ENCODE assay signal across 8 cellular contexts in genomic region chr19:1942934-1943555, GRCh38. TPM values are rescaled to one million over a fixed set of nuclear protein-coding genes. Genes with fewer than 3 reads are reported as not detected.
DNase-seq lines count a peak whose midpoint lies in the region; ATAC-seq, FAIRE-seq and TF ChIP-seq lines count a peak whose summit lies in the region.

No MANE protein-coding gene starts in this region.

- H3K27ac ChIP-seq in Panc1 (ENCODE audit: low read length) (peak overlapping the region; percentile 54), esophagus (ENCODE audit: low read depth in 2 of 2, low read length in 1 of 2) (peak overlapping the region; percentile 98 to 100), psoas muscle (peak overlapping the region; percentile 95)

- peak; percentile 82 for FAIRE-seq in GM12891 (lab: Jason Lieb, UNC)

- H3K4me1 ChIP-seq in Panc1 (ENCODE audit: control insufficient read depth, insufficient read depth, low read length) (peaks cover 15% of the 10 kb centered on the region), esophagus (ENCODE audit: control insufficient read depth in 2 of 2, insufficient read depth in 2 of 2, low read length in 1 of 2) (peaks cover 21 to 38% of the 10 kb centered on the region in 2 donors), psoas muscle (peaks cover 15% of the 10 kb centered on the region)

- H3K27me3 ChIP-seq in Panc1 (ENCODE audit: control insufficient read depth, insufficient read depth, low read length) (no peaks in the 10 kb centered on the region), esophagus (ENCODE audit: control insufficient read depth in 1 of 2, insufficient read depth in 2 of 2, low read length in 2 of 2) (no peaks in the 10 kb centered on the region), psoas muscle (ENCODE audit: insufficient read depth in 3 of 3, low read length in 2 of 3) (no peaks in the 10 kb centered on the region)

- H3K36me3 ChIP-seq in Panc1 (ENCODE audit: control insufficient read depth, insufficient read depth, low read length): peaks cover 7% of the 10 kb centered on the region; the same call in 1 of the 2 replicates
- peaks cover 0 to 5% of the 10 kb centered on the region in 2 donors for H3K36me3 ChIP-seq in esophagus (ENCODE audit: control insufficient read depth in 2 of 2, insufficient read depth in 2 of 2, low read length in 1 of 2)
- no peaks in the 10 kb centered on the region for H3K36me3 ChIP-seq in psoas muscle (ENCODE audit: insufficient read depth in 1 of 2, low read depth in 1 of 2)

- intact Hi-C loops in Panc1 (cut with micrococcal nuclease; ENCODE audit: unreplicated experiment) (no loop called here), psoas muscle (cut with DNase I) (no loop called here)

- in situ Hi-C loops in Panc1 (cut with HindIII; ENCODE audit: low pct_unique_long_range_greater_than_20kb, low sequenced_read_pairs) (no loop called here), GM13977 (cut with MboI; ENCODE audit: low pct_unique_long_range_greater_than_20kb, low sequenced_read_pairs, unreplicated experiment) (no loop called here)

- no peak for TF ChIP-seq POLR2A in GM12891 (IDR thresholded peaks at IDR 0.05; ENCODE audit: low read depth, low read length)

- TF ChIP-seq CTCF in Panc1 (IDR thresholded peaks at IDR 0.05) (no peak), psoas muscle (IDR thresholded peaks at IDR 0.05) (no peak), GM13977 (IDR thresholded peaks at IDR 0.05; ENCODE audit: extremely low read depth, insufficient read depth, missing control alignments) (no peak)

- POLR2A ChIA-PET in Panc1 (lab: Charles Lee): no interaction called here

- no peak for DNase-seq in GM12891 (ENCODE audit: insufficient read length, low spot score)
- no peak for DNase-seq in Panc1 (ENCODE audit: low read depth, low spot score)
- DNase-seq in psoas muscle: no peak
- DNase-seq in GM13977 (ENCODE audit: low spot score): no peak
- DNase-seq in NCI-H1694 (lab: John Stamatoyannopoulos, UW): no peak
- DNase-seq in NCI-H774 (lab: John Stamatoyannopoulos, UW): no peak

- no TSS peak for BruUV-seq in Panc1 (replicated peaks; lab: Mats Ljungman, UMichigan)

- CTCF ChIA-PET in Panc1 (lab: Charles Lee): no interaction called here

- 22 to 24% methylated on average over 21 of the region's 21 CpGs for WGBS in esophagus, 2 donors
- WGBS in psoas muscle, 3 donors: 38 to 46% (median 44%) methylated on average over 21 of the region's 21 CpGs

- H3K9me3 ChIP-seq in Panc1 (ENCODE audit: control insufficient read depth, insufficient read depth, low read depth, low read length) (no peaks in the 10 kb centered on the region), esophagus (ENCODE audit: control insufficient read depth in 2 of 2, insufficient read depth in 1 of 2, low read depth in 1 of 2, low read length in 1 of 2) (no peaks in the 10 kb centered on the region), psoas muscle (no peaks in the 10 kb centered on the region)

- ATAC-seq in Panc1 (no peak), psoas muscle (no peak), HG03139 (IDR thresholded peaks at IDR 0.05; ENCODE audit: unreplicated experiment) (no peak)

- H3K4me3 ChIP-seq in Panc1 (ENCODE audit: low read depth in 2 of 2, low read length in 2 of 2): peak overlapping the region; percentile 64 to 68
- peak overlapping the region; percentile 80 to 88 for H3K4me3 ChIP-seq in esophagus (ENCODE audit: low read depth in 1 of 2, low read length in 2 of 2)
- H3K4me3 ChIP-seq in psoas muscle: peak overlapping the region; percentile 72

TF ChIP-seq in GM12891, 5 proteins besides CTCF, POLR2A, EP300 and RAD21:
- TF ChIP-seq POLR2AphosphoS5 (IDR thresholded peaks at IDR 0.05; ENCODE audit: low read depth, low read length) (no peak), SPI1 (IDR thresholded peaks at IDR 0.05; ENCODE audit: low read depth, low read length) (no peak), POU2F2 (IDR thresholded peaks at IDR 0.05; ENCODE audit: low read depth, low read length) (no peak), PAX5 (IDR thresholded peaks at IDR 0.05; ENCODE audit: insufficient read depth, low read length, severe bottlenecking) (no peak)

RNA-seq across cellular contexts. Expression of gene CSNK1G2, which starts 2.1 kb away (rescaled TPM):
- 37.1 TPM for polyA plus RNA-seq in GM12891 (2012; ENCODE audit: low read depth, missing spikeins)
- 65.8 TPM for total RNA-seq in Panc1 (2021; ENCODE audit: unreplicated experiment)
- 121 TPM for polyA plus RNA-seq in Panc1 (2012; ENCODE audit: insufficient read length)
- polyA plus RNA-seq in esophagus: 10 to 100 TPM; 59.9 to 63.7 TPM
- total RNA-seq in psoas muscle: 10 to 100 TPM; 22.3 to 34.1 (median 33.0) TPM
- polyA plus RNA-seq in psoas muscle: 10 to 100 TPM; 25.3 to 49.8 (median 34.2) TPM

RNA-seq across cellular contexts. Expression of gene ADAT3, which starts 37.8 kb away (rescaled TPM):
- 3.9 TPM for polyA plus RNA-seq in GM12891 (2012; ENCODE audit: low read depth, missing spikeins)
- total RNA-seq in Panc1 (2021; ENCODE audit: unreplicated experiment) (8.9 TPM), psoas muscle (1 to 10 TPM; 1.4 to 2.2 (median 1.7) TPM)
- polyA plus RNA-seq in Panc1 (2012; ENCODE audit: insufficient read length): 8.5 TPM
- polyA plus RNA-seq in esophagus (1 to 10 TPM; 6.4 to 6.9 TPM), psoas muscle (1 to 10 TPM; 2.4 to 7.2 (median 3.6) TPM)

RNA-seq across cellular contexts. Expression of gene SCAMP4, which starts 37.8 kb away (rescaled TPM):
- polyA plus RNA-seq in GM12891 (2012; ENCODE audit: low read depth, missing spikeins): 22.1 TPM
- total RNA-seq in Panc1 (2021; ENCODE audit: unreplicated experiment) (98.4 TPM), psoas muscle (10 to 100 TPM; 13.4 to 16.3 (median 15.1) TPM)
- 94.3 TPM for polyA plus RNA-seq in Panc1 (2012; ENCODE audit: insufficient read length)
- polyA plus RNA-seq in esophagus (10 to 100 TPM; 29.0 to 38.6 TPM), psoas muscle (10 to 100 TPM in 2 of 3 donors, 1 to 10 TPM in 1; 9.5 to 17.5 (median 15.5) TPM)

RNA-seq across cellular contexts. Expression of gene ABHD17A, which starts 57.7 kb away (rescaled TPM):
- polyA plus RNA-seq in GM12891 (2012; ENCODE audit: low read depth, missing spikeins): 35.6 TPM
- 57.1 TPM for total RNA-seq in Panc1 (2021; ENCODE audit: unreplicated experiment)
- 92.3 TPM for polyA plus RNA-seq in Panc1 (2012; ENCODE audit: insufficient read length)
- polyA plus RNA-seq in esophagus: 10 to 100 TPM; 73.9 to 76.2 TPM
- total RNA-seq in psoas muscle: 10 to 100 TPM; 38.5 to 54.2 (median 42.3) TPM
- 10 to 100 TPM; 35.5 to 58.9 (median 47.6) TPM for polyA plus RNA-seq in psoas muscle
